In genomic region chr1:101567582-101568189, GRCh38 we compare ENCODE assay signal across 8 cellular contexts.
DNase-seq lines count a peak whose midpoint lies in the region; ATAC-seq and TF ChIP-seq lines count a peak whose summit lies in the region.

No MANE protein-coding gene starts in this region.

- H3K27me3 ChIP-seq in DOHH2 (ENCODE audit: control insufficient read depth, low read length) (no peaks in the 10 kb centered on the region), right atrium auricular region (no peaks in the 10 kb centered on the region)

- H3K79me2 ChIP-seq in DOHH2 (ENCODE audit: control insufficient read depth, low read length): no peaks in the 10 kb centered on the region

- H3K9me3 ChIP-seq in DOHH2 (ENCODE audit: control insufficient read depth, insufficient read depth, low read length) (no peaks in the 10 kb centered on the region), right atrium auricular region (peaks cover 0 to 11% of the 10 kb centered on the region in 2 donors)

- no peak overlapping the region for H3K27ac ChIP-seq in DOHH2 (ENCODE audit: low read depth, low read length)
- H3K27ac ChIP-seq in right atrium auricular region: no peak overlapping the region

- no peaks in the 10 kb centered on the region for H3F3A ChIP-seq in DOHH2 (ENCODE audit: control insufficient read depth, insufficient read depth)

- H3K36me3 ChIP-seq in DOHH2 (ENCODE audit: control insufficient read depth, low read length) (no peaks in the 10 kb centered on the region), right atrium auricular region (no peaks in the 10 kb centered on the region)

- ATAC-seq in GM19455 (IDR thresholded peaks at IDR 0.05; ENCODE audit: unreplicated experiment) (peak; percentile 96), HG03439 (IDR thresholded peaks at IDR 0.05; ENCODE audit: unreplicated experiment) (peak; percentile 96)

- H3K4me3 ChIP-seq in DOHH2 (ENCODE audit: low read length) (no peak overlapping the region), right atrium auricular region (no peak overlapping the region)

- peak; percentile 45 for DNase-seq in RPMI8226
- DNase-seq in activated naive CD4-positive, alpha-beta T cell (lab: John Stamatoyannopoulos, UW): peak; percentile 2 to 46 (median 16)
- DNase-seq in right atrium auricular region (ENCODE audit: low spot score): no peak
- peak; percentile 31 to 47 for DNase-seq in stimulated activated CD4-positive, alpha-beta T cell treated with anti-CD3 and anti-CD28 coated beads, Interleukin-2, amount 100 ng/mL, for 48 hours
- DNase-seq in NCI-H1930 (lab: John Stamatoyannopoulos, UW): no peak

- TF ChIP-seq CTCF in DOHH2 (IDR thresholded peaks at IDR 0.05; ENCODE audit: low read depth, low read length, poor library complexity, severe bottlenecking) (peak; percentile 96), right atrium auricular region (IDR thresholded peaks at IDR 0.05) (peak; percentile 68 to 83)

- H3K4me2 ChIP-seq in DOHH2 (ENCODE audit: low read length): no peak overlapping the region

- no peaks in the 10 kb centered on the region for H4K20me1 ChIP-seq in DOHH2 (ENCODE audit: control insufficient read depth, insufficient read depth, low read depth, low read length)

- H3K4me1 ChIP-seq in DOHH2 (ENCODE audit: control insufficient read depth, low read length) (no peaks in the 10 kb centered on the region), right atrium auricular region (no peaks in the 10 kb centered on the region)

- no peaks in the 10 kb centered on the region for H3K9me2 ChIP-seq in DOHH2 (replicated peaks; ENCODE audit: control insufficient read depth, low read length)

Comparison
In these comparisons a context has a peak if more than half of its experiments do, and no peak if none do; other contexts are left out.
1. DNase-seq: peak in RPMI8226 (single experiment), activated naive CD4-positive, alpha-beta T cell (4 of 4) and stimulated activated CD4-positive, alpha-beta T cell treated with anti-CD3 and anti-CD28 coated beads, Interleukin-2, amount 100 ng/mL, for 48 hours (2 of 2); none in right atrium auricular region (single experiment) and NCI-H1930 (0 of 2).